ENCODE assay signal across 8 cellular contexts in genomic region chr1:20640183-20640597, GRCh38. TPM values are rescaled to one million over a fixed set of nuclear protein-coding genes. Genes with fewer than 3 reads are reported as not detected.
DNase-seq lines count a peak whose midpoint lies in the region; ATAC-seq, FAIRE-seq and TF ChIP-seq lines count a peak whose summit lies in the region.

No MANE protein-coding gene starts in this region.

- TF ChIP-seq CTCF in WTC11 (IDR thresholded peaks at IDR 0.05) (peak; percentile 88), HepG2 (CRISPR knock-in tag; IDR thresholded peaks at IDR 0.05) (peak; percentile 80)

- no TSS peak for BruUV-seq in HepG2 (replicated peaks; lab: Mats Ljungman, UMichigan)

- no peak overlapping the region for H3K4me3 ChIP-seq in HepG2 (replicated peaks in 1 of 3; ENCODE audit: insufficient read depth in 1 of 3, low read depth in 2 of 3, low read length in 3 of 3)

- no peaks in the 10 kb centered on the region for H3K4me1 ChIP-seq in HepG2 (ENCODE audit: insufficient read depth, low read length)

- no peak for TF ChIP-seq EP300 in HepG2 (IDR thresholded peaks at IDR 0.05; ENCODE audit: low read depth in 2 of 2, low read length in 2 of 2)
- TF ChIP-seq EP300 in HepG2 (CRISPR knock-in tag; IDR thresholded peaks at IDR 0.05; ENCODE audit: borderline replicate concordance): no peak

- no peaks in the 10 kb centered on the region for H3K27me3 ChIP-seq in HepG2 (ENCODE audit: control insufficient read depth in 1 of 2, insufficient read depth in 2 of 2, low read length in 2 of 2)

- POLR2A ChIA-PET in WTC11 (lab: Charles Lee): no interaction called here
- POLR2A ChIA-PET in HepG2 (lab: Yijun Ruan, JAX): no interaction called here

- 19% methylated on average over 6 of the region's 6 CpGs for WGBS in HepG2 (ENCODE audit: low lambda C conversion rate)

- H4K20me1 ChIP-seq in HepG2 (ENCODE audit: insufficient read depth, low read length): no peaks in the 10 kb centered on the region

- H3K9me3 Mint-ChIP-seq in WTC11: no peaks in the 10 kb centered on the region

- in situ Hi-C loops in HepG2 (cut with HindIII; ENCODE audit: extremely low pct_ligation_motif_present, low pct_unique_long_range_greater_than_20kb): no loop called here

- no peak overlapping the region for H3K4me2 ChIP-seq in HepG2 (ENCODE audit: low read depth, low read length)

- peak overlapping the region; percentile 74; the same call in 1 of the 2 replicates for H3K27ac Mint-ChIP-seq in WTC11

- peaks cover 16% of the 10 kb centered on the region for H3K4me1 Mint-ChIP-seq in WTC11

- peak; percentile 59 for ATAC-seq in WTC11
- peak; percentile 76 for ATAC-seq in HepG2
- no peak for ATAC-seq in HG03159 (IDR thresholded peaks at IDR 0.05; ENCODE audit: unreplicated experiment)

- FAIRE-seq in HepG2 (lab: Jason Lieb, UNC): peak; percentile 76

- H3K9me3 ChIP-seq in HepG2 (ENCODE audit: low read length): no peaks in the 10 kb centered on the region

- H3K36me3 ChIP-seq in HepG2 (replicated peaks in 1 of 2; ENCODE audit: control insufficient read depth in 1 of 2, insufficient read depth in 2 of 2, low read length in 2 of 2): peaks cover 3 to 8% of the 10 kb centered on the region in 2 experiments; a peak in 2 of 5 replicates

- CTCF ChIA-PET in WTC11 (lab: Charles Lee): interaction anchor here (1.1 to 3.5 kb wide), 3 partner anchors 65 to 88 kb away, joined by 5 to 37 read pairs (median 6); partner anchors contain the start of gene FAM43B
- CTCF ChIA-PET in HepG2 (lab: Yijun Ruan, JAX; ENCODE audit: low intra/inter-chr PET ratio, low total read pairs): interaction anchor here (0.7 to 2.9 kb wide), 4 partner anchors 64 to 118 kb away, joined by 3 to 33 read pairs (median 8); no protein-coding TSS in a partner anchor

- H3K36me3 Mint-ChIP-seq in WTC11: peaks cover 6% of the 10 kb centered on the region; the same call in 1 of the 2 replicates

- intact Hi-C loops in HepG2 (cut with micrococcal nuclease; ENCODE audit: unreplicated experiment): loop anchor here (1.0 kb wide), 2 partner anchors 65 to 118 kb away; no protein-coding TSS in a partner anchor

- H3K9ac ChIP-seq in HepG2 (ENCODE audit: insufficient read depth, low read depth, low read length): no peak overlapping the region

- no peaks in the 10 kb centered on the region for H3K79me2 ChIP-seq in HepG2 (ENCODE audit: insufficient read depth, low read length)

- H2AFZ ChIP-seq in HepG2 (ENCODE audit: low read length): no peak overlapping the region

- DNase-seq in SIG-M5 treated with dmso at 0.1 percent for 504 hours (lab: John Stamatoyannopoulos, UW; ENCODE audit: unreplicated experiment) (peak; percentile 62), SIG-M5 (lab: John Stamatoyannopoulos, UW) (no peak), NCI-H1694 (lab: John Stamatoyannopoulos, UW) (peak; percentile 31), WTC11 (ENCODE audit: low spot score) (peak; percentile 64), cerebellum (ENCODE audit: low spot score) (peak; percentile 47), HepG2 (ENCODE audit: low spot score) (peak; percentile 39)
- peak; percentile 18 to 30 for DNase-seq in stimulated activated CD8-positive, alpha-beta memory T cell treated with anti-CD3 and anti-CD28 coated beads, Interleukin-4, amount 100 ng/mL, for 4 hours (ENCODE audit: low read depth in 2 of 2, low spot score in 1 of 2)

- no peak for TF ChIP-seq POLR2A in HepG2 (IDR thresholded peaks at IDR 0.05; ENCODE audit: insufficient read depth in 1 of 2, low read depth in 2 of 2, low read length in 2 of 2)

- no peak overlapping the region for H3K4me3 Mint-ChIP-seq in WTC11

- no peaks in the 10 kb centered on the region; the same call in 1 of the 2 replicates for H3K27me3 Mint-ChIP-seq in WTC11 (ENCODE audit: low read depth)

- H3K27ac ChIP-seq in HepG2 (ENCODE audit: extremely low read length, insufficient read depth, low read length): no peak overlapping the region

- TF ChIP-seq RAD21 in HepG2 (CRISPR knock-in tag; IDR thresholded peaks at IDR 0.05): peak; percentile 80

TF ChIP-seq in WTC11, 78 proteins besides CTCF, POLR2A, EP300 and RAD21:
- no peak for TF ChIP-seq TEAD4 (CRISPR knock-in tag; IDR thresholded peaks at IDR 0.05)

TF ChIP-seq in HepG2, 621 proteins besides CTCF, POLR2A, EP300 and RAD21 (continues in another document):
- TF ChIP-seq MBD4 (IDR thresholded peaks at IDR 0.05; ENCODE audit: borderline replicate concordance, low read length): no peak

RNA-seq across cellular contexts. Expression of gene PINK1, which starts 6.9 kb away (rescaled TPM):
- total RNA-seq in WTC11 (2021) (34.7 to 47.7 TPM (median 35.1 TPM) in 3 replicates), cerebellum (43.5 TPM), HepG2 (2016; rRNA removed; fragmentation: Illumina TruSeq; extraction: Trizol) (13.1 and 15.3 TPM in 2 replicates)
- total RNA-seq in HepG2 (2016; cell fraction: cytosol; rRNA removed; fragmentation: Illumina TruSeq; extraction: Trizol; ENCODE audit: low read depth): 5.6 and 6.1 TPM in 2 replicates
- total RNA-seq in HepG2 (2016; cell fraction: insoluble cytoplasmic fraction; rRNA removed; fragmentation: Illumina TruSeq; extraction: Trizol): 13.5 and 15.3 TPM in 2 replicates
- 11.1 and 11.3 TPM in 2 replicates for total RNA-seq in HepG2 (2016; cell fraction: membrane; rRNA removed; fragmentation: Illumina TruSeq; extraction: Trizol)
- total RNA-seq in HepG2 (2016; cell fraction: nucleus; rRNA removed; fragmentation: Illumina TruSeq; extraction: Trizol): 6.6 and 7.9 TPM in 2 replicates
- polyA plus RNA-seq in HepG2 (2011; rRNA removed): 16.1 and 22.2 TPM in 2 replicates
- 18.4 and 20.0 TPM in 2 replicates for polyA plus RNA-seq in HepG2 (2011; cell fraction: cytosol; rRNA removed)
- polyA plus RNA-seq in HepG2 (2011; cell fraction: nucleus; rRNA removed): 9.4 and 14.0 TPM in 2 replicates
- polyA plus RNA-seq in HepG2 (2012): 16.1 and 27.7 TPM in 2 replicates
- 5.1 and 5.5 TPM in 2 replicates for polyA plus RNA-seq in HepG2 (2016; cell fraction: cytosol; fragmentation: Illumina TruSeq; extraction: Trizol; ENCODE audit: low read depth)
- 11.4 and 13.0 TPM in 2 replicates for polyA plus RNA-seq in HepG2 (2016; cell fraction: insoluble cytoplasmic fraction; fragmentation: Illumina TruSeq; extraction: Trizol; ENCODE audit: low read depth)
- 6.7 and 7.8 TPM in 2 replicates for polyA plus RNA-seq in HepG2 (2016; cell fraction: membrane; fragmentation: Illumina TruSeq; extraction: Trizol; ENCODE audit: low read depth)
- 7.1 and 7.2 TPM in 2 replicates for polyA plus RNA-seq in HepG2 (2016; cell fraction: nucleus; fragmentation: Illumina TruSeq; extraction: Trizol; ENCODE audit: insufficient read depth, low read depth)
- 18.7 and 37.0 TPM in 2 replicates for polyA minus RNA-seq in HepG2 (2011; rRNA and poly(A)+ RNA removed; ENCODE audit: low replicate concordance)
- 6.9 and 10.6 TPM in 2 replicates for polyA minus RNA-seq in HepG2 (2011; cell fraction: cytosol; rRNA and poly(A)+ RNA removed)
- polyA minus RNA-seq in HepG2 (2011; cell fraction: nucleus; rRNA and poly(A)+ RNA removed): 5.0 and 6.5 TPM in 2 replicates

RNA-seq across cellular contexts. Expression of gene DDOST, which starts 21.0 kb away (rescaled TPM):
- total RNA-seq in WTC11 (2021) (299 to 306 TPM (median 300 TPM) in 3 replicates), cerebellum (88.3 TPM), HepG2 (2016; rRNA removed; fragmentation: Illumina TruSeq; extraction: Trizol) (167 and 335 TPM in 2 replicates)
- total RNA-seq in HepG2 (2016; cell fraction: cytosol; rRNA removed; fragmentation: Illumina TruSeq; extraction: Trizol; ENCODE audit: low read depth): 55.5 and 58.3 TPM in 2 replicates
- 152 and 344 TPM in 2 replicates for total RNA-seq in HepG2 (2016; cell fraction: insoluble cytoplasmic fraction; rRNA removed; fragmentation: Illumina TruSeq; extraction: Trizol)
- total RNA-seq in HepG2 (2016; cell fraction: membrane; rRNA removed; fragmentation: Illumina TruSeq; extraction: Trizol): 109 and 116 TPM in 2 replicates
- total RNA-seq in HepG2 (2016; cell fraction: nucleus; rRNA removed; fragmentation: Illumina TruSeq; extraction: Trizol): 220 and 261 TPM in 2 replicates
- polyA plus RNA-seq in HepG2 (2011; rRNA removed): 485 and 494 TPM in 2 replicates
- 512 and 565 TPM in 2 replicates for polyA plus RNA-seq in HepG2 (2011; cell fraction: cytosol; rRNA removed)
- polyA plus RNA-seq in HepG2 (2011; cell fraction: nucleus; rRNA removed): 123 and 124 TPM in 2 replicates
- 190 and 241 TPM in 2 replicates for polyA plus RNA-seq in HepG2 (2012)
- polyA plus RNA-seq in HepG2 (2016; cell fraction: cytosol; fragmentation: Illumina TruSeq; extraction: Trizol; ENCODE audit: low read depth): 62.9 and 71.0 TPM in 2 replicates
- polyA plus RNA-seq in HepG2 (2016; cell fraction: insoluble cytoplasmic fraction; fragmentation: Illumina TruSeq; extraction: Trizol; ENCODE audit: low read depth): 137 and 148 TPM in 2 replicates
- polyA plus RNA-seq in HepG2 (2016; cell fraction: membrane; fragmentation: Illumina TruSeq; extraction: Trizol; ENCODE audit: low read depth): 92.2 and 98.9 TPM in 2 replicates
- 331 and 354 TPM in 2 replicates for polyA plus RNA-seq in HepG2 (2016; cell fraction: nucleus; fragmentation: Illumina TruSeq; extraction: Trizol; ENCODE audit: insufficient read depth, low read depth)
- polyA minus RNA-seq in HepG2 (2011; rRNA and poly(A)+ RNA removed; ENCODE audit: low replicate concordance): 116 and 435 TPM in 2 replicates
- polyA minus RNA-seq in HepG2 (2011; cell fraction: cytosol; rRNA and poly(A)+ RNA removed): 152 TPM in 2 replicates
- 85.1 and 101 TPM in 2 replicates for polyA minus RNA-seq in HepG2 (2011; cell fraction: nucleus; rRNA and poly(A)+ RNA removed)

RNA-seq across cellular contexts. Expression of gene CDA, which starts 51.3 kb away (rescaled TPM):
- total RNA-seq in WTC11 (2021) (7.3 to 12.5 TPM (median 7.5 TPM) in 3 replicates), cerebellum (not detected), HepG2 (2016; rRNA removed; fragmentation: Illumina TruSeq; extraction: Trizol) (0.66 and 0.72 TPM in 2 replicates)
- total RNA-seq in HepG2 (2016; cell fraction: cytosol; rRNA removed; fragmentation: Illumina TruSeq; extraction: Trizol; ENCODE audit: low read depth): 0.40 and 0.62 TPM in 2 replicates
- total RNA-seq in HepG2 (2016; cell fraction: insoluble cytoplasmic fraction; rRNA removed; fragmentation: Illumina TruSeq; extraction: Trizol): 0.26 and 0.98 TPM in 2 replicates
- total RNA-seq in HepG2 (2016; cell fraction: membrane; rRNA removed; fragmentation: Illumina TruSeq; extraction: Trizol): 0.71 and 1.00 TPM in 2 replicates
- not detected in 2 replicates for total RNA-seq in HepG2 (2016; cell fraction: nucleus; rRNA removed; fragmentation: Illumina TruSeq; extraction: Trizol)
- 2.1 and 5.2 TPM in 2 replicates for polyA plus RNA-seq in HepG2 (2011; rRNA removed)
- polyA plus RNA-seq in HepG2 (2011; cell fraction: cytosol; rRNA removed): 5.2 and 6.4 TPM in 2 replicates
- polyA plus RNA-seq in HepG2 (2011; cell fraction: nucleus; rRNA removed): 1.3 and 1.6 TPM in 2 replicates
- 4.3 and 8.5 TPM in 2 replicates for polyA plus RNA-seq in HepG2 (2012)
- 2.2 and 2.3 TPM in 2 replicates for polyA plus RNA-seq in HepG2 (2016; cell fraction: cytosol; fragmentation: Illumina TruSeq; extraction: Trizol; ENCODE audit: low read depth)
- polyA plus RNA-seq in HepG2 (2016; cell fraction: insoluble cytoplasmic fraction; fragmentation: Illumina TruSeq; extraction: Trizol; ENCODE audit: low read depth): 1.2 and 1.3 TPM in 2 replicates
- 2.1 TPM in 2 replicates for polyA plus RNA-seq in HepG2 (2016; cell fraction: membrane; fragmentation: Illumina TruSeq; extraction: Trizol; ENCODE audit: low read depth)
- polyA plus RNA-seq in HepG2 (2016; cell fraction: nucleus; fragmentation: Illumina TruSeq; extraction: Trizol; ENCODE audit: insufficient read depth, low read depth): 0.87 and 0.89 TPM in 2 replicates
- polyA minus RNA-seq in HepG2 (2011; rRNA and poly(A)+ RNA removed; ENCODE audit: low replicate concordance): 2.3 and 70.1 TPM in 2 replicates
- polyA minus RNA-seq in HepG2 (2011; cell fraction: cytosol; rRNA and poly(A)+ RNA removed): 1.9 and 6.0 TPM in 2 replicates
- 0.64 TPM in 1 of 2 replicates, not detected in the other for polyA minus RNA-seq in HepG2 (2011; cell fraction: nucleus; rRNA and poly(A)+ RNA removed)
